ENCODE assay signal across 8 cellular contexts in the genomic region with DNA sequence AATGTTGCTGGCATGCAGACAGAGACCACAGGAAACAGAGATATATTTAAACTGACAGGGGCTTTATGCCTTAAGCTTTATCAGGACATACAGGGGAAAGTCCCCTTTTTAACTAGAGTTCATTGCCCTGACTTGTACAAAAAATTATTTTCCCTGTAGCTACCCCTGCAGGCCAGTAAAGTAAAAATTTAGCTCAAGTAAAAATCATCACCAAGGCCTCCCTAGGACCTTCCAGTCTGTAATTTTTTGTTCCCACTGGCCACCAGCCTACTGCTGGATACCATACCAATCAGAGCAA.
DNase-seq lines count a peak whose midpoint lies in the region; ATAC-seq and TF ChIP-seq lines count a peak whose summit lies in the region.

No MANE protein-coding gene starts in this region.

- intact Hi-C loops in left ventricle myocardium inferior (cut with micrococcal nuclease) = no loop called here

- no peak overlapping the region for H3K27ac Mint-ChIP-seq in T-helper 17 cell

- H3K4me3 Mint-ChIP-seq in T-helper 17 cell = no peak overlapping the region

- H3K36me3 ChIP-seq in BLaER1 treated with 17β-estradiol and CSF1 and Interleukin-3, amounts not matched to agents 10 nM and 100 nM = no peaks in the 10 kb centered on the region
- no peaks in the 10 kb centered on the region for H3K36me3 ChIP-seq in left ventricle myocardium inferior
- H3K36me3 ChIP-seq in effector memory CD4-positive, alpha-beta T cell (ENCODE audit: control insufficient read depth, insufficient read depth, low read length) = no peaks in the 10 kb centered on the region

- no peaks in the 10 kb centered on the region; a peak in 1 of 22 replicates for H3K9me3 ChIP-seq in BLaER1 treated with 17β-estradiol and CSF1 and Interleukin-3, amounts not matched to agents 10 nM and 100 nM (replicated peaks in 1 of 11)
- H3K9me3 ChIP-seq in left ventricle myocardium inferior (replicated peaks) (no peaks in the 10 kb centered on the region), T-helper 17 cell (ENCODE audit: control insufficient read depth, low read length, poor library complexity, severe bottlenecking) (no peaks in the 10 kb centered on the region)
- no peaks in the 10 kb centered on the region for H3K9me3 ChIP-seq in effector memory CD4-positive, alpha-beta T cell (ENCODE audit: control insufficient read depth, low read length)

- no peaks in the 10 kb centered on the region for H3K36me3 Mint-ChIP-seq in T-helper 17 cell (ENCODE audit: low read depth)

- H3K4me2 ChIP-seq in BLaER1 treated with 17β-estradiol and CSF1 and Interleukin-3, amounts not matched to agents 10 nM and 100 nM = peak overlapping the region; percentile 16 to 68 (median 46); a peak in 19 of 22 replicates

- TF ChIP-seq CTCF in left ventricle myocardium inferior (IDR thresholded peaks at IDR 0.05; ENCODE audit: borderline replicate concordance) = peak; percentile 44

- in situ Hi-C loops in SK-MEL-5 (cut with HindIII; ENCODE audit: low pct_unique_long_range_greater_than_20kb, low sequenced_read_pairs) = no loop called here

- H3K9ac ChIP-seq in BLaER1 treated with 17β-estradiol and CSF1 and Interleukin-3, amounts not matched to agents 10 nM and 100 nM = peak overlapping the region in 5 of 11 experiments; percentile 8 to 61 (median 27); a peak in 6 of 22 replicates

- no peaks in the 10 kb centered on the region for H3K27me3 Mint-ChIP-seq in T-helper 17 cell

- H3K27me3 ChIP-seq in BLaER1 treated with 17β-estradiol and CSF1 and Interleukin-3, amounts not matched to agents 10 nM and 100 nM = no peaks in the 10 kb centered on the region
- H3K27me3 ChIP-seq in left ventricle myocardium inferior (ENCODE audit: low read depth) = no peaks in the 10 kb centered on the region
- no peaks in the 10 kb centered on the region for H3K27me3 ChIP-seq in effector memory CD4-positive, alpha-beta T cell (replicated peaks; ENCODE audit: control insufficient read depth, insufficient read depth, low read length, poor library complexity, severe bottlenecking)

- H3K4me1 ChIP-seq in BLaER1 treated with 17β-estradiol and CSF1 and Interleukin-3, amounts not matched to agents 10 nM and 100 nM = peaks cover 11 to 24% (median 16%) of the 10 kb centered on the region in 10 experiments; a peak in 18 of 20 replicates
- peaks cover 12% of the 10 kb centered on the region for H3K4me1 ChIP-seq in left ventricle myocardium inferior
- no peaks in the 10 kb centered on the region for H3K4me1 ChIP-seq in effector memory CD4-positive, alpha-beta T cell (ENCODE audit: control insufficient read depth, insufficient read depth, low read length, poor library complexity, severe bottlenecking)

- H3K4me3 ChIP-seq in BLaER1 treated with 17β-estradiol and CSF1 and Interleukin-3, amounts not matched to agents 10 nM and 100 nM = no peak overlapping the region
- no peak overlapping the region for H3K4me3 ChIP-seq in left ventricle myocardium inferior
- no peak overlapping the region for H3K4me3 ChIP-seq in effector memory CD4-positive, alpha-beta T cell (ENCODE audit: insufficient read depth, low read depth, low read length, poor library complexity, severe bottlenecking)

- peak overlapping the region in 7 of 11 experiments; percentile 12 to 68 (median 60); a peak in 10 of 22 replicates for H3K27ac ChIP-seq in BLaER1 treated with 17β-estradiol and CSF1 and Interleukin-3, amounts not matched to agents 10 nM and 100 nM
- H3K27ac ChIP-seq in left ventricle myocardium inferior (replicated peaks) = no peak overlapping the region
- H3K27ac ChIP-seq in effector memory CD4-positive, alpha-beta T cell (ENCODE audit: insufficient read depth, low read length, poor library complexity, severe bottlenecking) = no peak overlapping the region

- H4K20me1 ChIP-seq in BLaER1 treated with 17β-estradiol and CSF1 and Interleukin-3, amounts not matched to agents 10 nM and 100 nM = no peaks in the 10 kb centered on the region

- ATAC-seq in HG02759 (IDR thresholded peaks at IDR 0.05; ENCODE audit: unreplicated experiment) (peak; percentile 57), T-helper 17 cell (no peak)

- no peaks in the 10 kb centered on the region for H3K4me1 Mint-ChIP-seq in T-helper 17 cell

- DNase-seq in SK-MEL-5 (ENCODE audit: low read depth, low spot score) (peak; percentile 56), left ventricle myocardium inferior (no peak), activated gamma-delta T cell treated with Interleukin-2 at 50 U/mL for 16 hours (no peak), T-helper 17 cell (no peak)
- DNase-seq in activated effector memory CD4-positive, alpha-beta T cell treated with Interleukin-2 at 50 U/mL for 16 hours = no peak
- DNase-seq in effector memory CD4-positive, alpha-beta T cell = no peak

Comparison
In these comparisons a context has a peak if more than half of its experiments do, and no peak if none do; other contexts are left out.
1. H3K27ac ChIP-seq: peak in BLaER1 treated with 17β-estradiol and CSF1 and Interleukin-3, amounts not matched to agents 10 nM and 100 nM (7 of 11); none in left ventricle myocardium inferior (single experiment) and effector memory CD4-positive, alpha-beta T cell (single experiment).